ENCODE assay signal across 32 cellular contexts in the genomic region with DNA sequence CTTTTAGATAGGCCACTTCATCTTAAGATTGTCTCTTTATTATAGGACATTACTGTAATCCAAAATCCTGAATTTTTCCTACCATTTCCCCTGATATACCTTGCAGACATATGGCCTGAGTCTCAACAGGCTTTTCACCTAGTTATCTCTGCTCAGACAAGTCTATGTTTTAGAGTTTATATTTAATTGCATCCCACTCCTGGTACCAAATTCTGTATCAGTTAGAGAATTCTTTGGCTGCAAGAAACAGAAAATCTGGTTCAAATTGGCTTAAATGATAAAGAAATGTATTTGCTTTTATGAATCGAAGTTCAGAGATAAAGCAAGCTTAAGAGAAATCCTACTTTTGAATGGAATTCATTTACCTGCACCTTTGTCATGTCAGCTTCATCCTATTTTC.
"Had no signal": no experiment of that assay in that cellular context is flagged by ENCODE, and none has a peak within 500 bp of the region (broad histone marks: within the 10 kb centered on the region; RNA-seq: fewer than 3 reads in every experiment).

No MANE protein-coding gene starts in this region.

- H3K4me3 ChIP-seq: MG63 had no signal

- H3K36me3 ChIP-seq: MG63 had no signal

- DNase-seq: Karpas-422, MG63, MM.1S, MV-4-11, NCI-H1048, NCI-H1092, NCI-H1092 treated with DMSO at 0.1 percent for 48 hours, NCI-H1105, NCI-H1105 treated with DMSO at 0.1 percent for 48 hours, NCI-H1417 treated with DMSO at 0.1 percent for 48 hours, NCI-H1436, NCI-H1436 treated with DMSO at 0.1 percent for 48 hours, NCI-H146, NCI-H1694, NCI-H1694 treated with DMSO at 0.1 percent for 48 hours, NCI-H187, NCI-H187 treated with DMSO at 0.1 percent for 48 hours, NCI-H1930, NCI-H2029, NCI-H2029 treated with DMSO at 0.1 percent for 48 hours, NCI-H2081, NCI-H2081 treated with DMSO at 0.1 percent for 48 hours, NCI-H2107, NCI-H2171, NCI-H2171 treated with DMSO at 0.1 percent for 48 hours, NCI-H2227 treated with DMSO at 0.1 percent for 48 hours, NCI-H226, NCI-H345, NCI-H446, NCI-H446 treated with DMSO at 0.1 percent for 48 hours, NCI-H510A, NCI-H510A treated with DMSO at 0.1 percent for 48 hours had no signal

- H3K27me3 ChIP-seq: MG63 had no signal
